Comparison of ENCODE assay signal across 24 cellular contexts in the genomic region with DNA sequence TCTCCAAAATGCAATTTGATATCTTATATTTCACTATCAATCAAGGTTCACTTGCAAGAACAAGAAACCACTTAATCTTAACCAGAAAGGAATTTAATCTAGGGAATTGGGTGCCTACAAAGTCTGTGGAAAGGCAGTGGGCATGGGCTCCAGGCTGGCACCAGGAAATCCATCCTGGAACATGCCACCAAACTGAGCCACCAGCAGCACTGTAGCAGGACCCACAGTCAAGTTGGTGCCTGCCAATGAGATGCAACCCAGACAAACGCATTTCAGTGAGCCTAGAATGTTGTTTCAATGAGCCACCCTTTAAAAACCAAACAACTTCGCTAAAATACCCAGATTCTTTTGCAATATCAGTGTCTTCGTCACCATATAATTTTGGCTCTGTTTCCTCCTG.
"Had no signal": no experiment of that assay in that cellular context is flagged by ENCODE, and none has a peak within 500 bp of the region (broad histone marks: within the 10 kb centered on the region; RNA-seq: fewer than 3 reads in every experiment).

No MANE protein-coding gene starts in this region.

- H3K4me2 ChIP-seq: hepatocyte had no signal

- H3K27ac Mint-ChIP-seq: dendritic cell treated with granulocyte-macrophage colony-stimulating factor and Interleukin-4, amounts not matched to agents 40 ng/mL and 50 ng/mL, for 4 days; effector memory CD8-positive, alpha-beta T cell; naive thymus-derived CD4-positive, alpha-beta T cell; stimulated activated memory B cell treated with anti-CD40 and anti-IgM and Interleukin-4, amounts not matched to agents 10 μg/mL and 1 μg/mL and 100 μg/mL, for 72 hours; stimulated activated naive CD8-positive, alpha-beta T cell treated with anti-CD3 and anti-CD28 coated beads, Interleukin-15, Interleukin-2, amounts not matched to agents 100 ng/mL and 50 ng/mL, for 24 hours had no signal

- H3K9me3 ChIP-seq: esophagus squamous epithelium, gastroesophageal sphincter, neutrophil, psoas muscle, spleen, tibial artery, upper lobe of left lung, uterus had no signal

- H3K36me3 ChIP-seq: esophagus squamous epithelium, gastroesophageal sphincter, tibial artery, uterus had no signal

- ATAC-seq: effector memory CD8-positive, alpha-beta T cell; gastroesophageal sphincter; naive thymus-derived CD4-positive, alpha-beta T cell; psoas muscle; sciatic nerve; stimulated activated memory B cell treated with anti-CD40 and anti-IgM and Interleukin-4, amounts not matched to agents 10 μg/mL and 1 μg/mL and 100 μg/mL, for 72 hours had no signal

- FAIRE-seq: kidney had no signal

- H3K27me3 ChIP-seq: esophagus squamous epithelium, gastroesophageal sphincter, hepatocyte, neutrophil, spleen, tibial artery, upper lobe of left lung, uterus had no signal

- H3K27me3 Mint-ChIP-seq: dendritic cell treated with granulocyte-macrophage colony-stimulating factor and Interleukin-4, amounts not matched to agents 40 ng/mL and 50 ng/mL, for 4 days; stimulated activated memory B cell treated with anti-CD40 and anti-IgM and Interleukin-4, amounts not matched to agents 10 μg/mL and 1 μg/mL and 100 μg/mL, for 72 hours had no signal

- H3K27ac ChIP-seq: esophagus squamous epithelium, gastroesophageal sphincter, hepatocyte, neutrophil, psoas muscle, spleen, tibial artery, upper lobe of left lung, uterus had no signal

- H3K9me3 Mint-ChIP-seq: dendritic cell treated with granulocyte-macrophage colony-stimulating factor and Interleukin-4, amounts not matched to agents 40 ng/mL and 50 ng/mL, for 4 days; effector memory CD8-positive, alpha-beta T cell; stimulated activated memory B cell treated with anti-CD40 and anti-IgM and Interleukin-4, amounts not matched to agents 10 μg/mL and 1 μg/mL and 100 μg/mL, for 72 hours; stimulated activated naive CD8-positive, alpha-beta T cell treated with anti-CD3 and anti-CD28 coated beads, Interleukin-15, Interleukin-2, amounts not matched to agents 100 ng/mL and 50 ng/mL, for 24 hours had no signal

- H3K4me1 ChIP-seq: esophagus squamous epithelium, gastroesophageal sphincter, psoas muscle, tibial artery, upper lobe of left lung, uterus had no signal

- H3K4me3 Mint-ChIP-seq: dendritic cell treated with granulocyte-macrophage colony-stimulating factor and Interleukin-4, amounts not matched to agents 40 ng/mL and 50 ng/mL, for 4 days; effector memory CD8-positive, alpha-beta T cell; naive thymus-derived CD4-positive, alpha-beta T cell; stimulated activated memory B cell treated with anti-CD40 and anti-IgM and Interleukin-4, amounts not matched to agents 10 μg/mL and 1 μg/mL and 100 μg/mL, for 72 hours; stimulated activated naive CD8-positive, alpha-beta T cell treated with anti-CD3 and anti-CD28 coated beads, Interleukin-15, Interleukin-2, amounts not matched to agents 100 ng/mL and 50 ng/mL, for 24 hours had no signal

- H3K4me3 ChIP-seq: esophagus squamous epithelium, gastroesophageal sphincter, hepatocyte, psoas muscle, spleen, tibial artery, upper lobe of left lung, uterus had no signal

- DNase-seq: effector memory CD8-positive, alpha-beta T cell; esophagus squamous epithelium; foreskin fibroblast; glutamatergic neuron; kidney; left cardiac atrium; mesendoderm; naive thymus-derived CD4-positive, alpha-beta T cell; psoas muscle; retina; spleen; stimulated activated CD4-positive, alpha-beta T cell treated with anti-CD3 and anti-CD28 coated beads, Interleukin-15, amount 100 ng/mL, for 24 hours; stimulated activated CD4-positive, alpha-beta T cell treated with anti-CD3 and anti-CD28 coated beads, Interleukin-1b, Interleukin-23, amount 100 ng/mL, for 48 hours; stimulated activated CD4-positive, alpha-beta T cell treated with anti-CD3 and anti-CD28 coated beads, Interleukin-4, amount 100 ng/mL, for 24 hours; tibial artery; upper lobe of left lung; uterus had no signal
